Comparison of ENCODE assay signal across 1 cellular context in the genomic region with DNA sequence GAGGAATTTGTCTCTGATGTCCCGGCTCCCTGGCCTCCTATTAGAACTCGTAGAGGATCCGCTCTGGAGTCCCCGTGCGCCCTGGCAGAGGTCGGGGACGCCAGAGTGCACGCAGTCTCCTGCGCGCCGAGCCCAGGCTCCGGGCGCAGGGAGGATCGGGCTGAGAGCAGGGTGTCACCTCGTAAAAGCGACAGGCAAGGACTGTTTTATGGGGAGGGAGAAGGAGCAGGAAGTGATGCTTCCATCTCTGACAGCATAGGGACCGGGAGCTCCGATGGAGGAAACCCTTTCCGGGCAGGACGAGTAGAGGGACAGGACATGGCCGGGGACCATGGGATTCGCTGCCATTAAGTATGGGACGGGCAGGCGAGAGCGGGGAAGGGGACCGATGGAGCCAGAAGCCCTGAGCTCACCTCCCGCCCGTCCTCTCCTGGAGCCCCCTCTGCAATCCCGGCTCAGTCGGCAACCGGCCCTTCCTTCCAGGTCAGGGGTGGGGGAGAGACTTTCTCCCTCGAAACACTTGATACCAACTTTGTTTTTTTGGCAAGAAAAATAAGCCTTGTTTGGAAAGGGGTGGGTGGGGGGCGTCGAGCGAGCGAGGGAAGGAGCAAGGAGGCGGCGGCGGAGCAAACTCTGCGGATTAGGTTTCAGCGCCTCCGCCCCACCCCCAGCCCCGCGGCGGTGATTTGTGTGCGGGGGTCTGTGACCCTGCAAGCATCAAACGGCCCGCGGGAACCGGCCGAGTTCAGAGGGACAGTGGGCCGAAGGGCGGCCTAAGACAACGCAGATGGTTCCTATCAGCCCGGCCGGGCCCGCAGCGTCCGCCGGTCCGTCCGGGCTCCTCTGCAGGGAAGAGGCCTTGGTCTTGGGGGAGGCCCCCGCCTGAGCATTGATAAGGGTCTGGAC.
TF ChIP-seq lines count a peak whose summit lies in the region.

No MANE protein-coding gene starts in this region.

TF ChIP-seq in IMR-90, 13 proteins besides CTCF, POLR2A, EP300 and RAD21:
- TF ChIP-seq NFE2L2 (IDR thresholded peaks at IDR 0.05; ENCODE audit: low read depth, low read length) (no peak), BHLHE40 (IDR thresholded peaks at IDR 0.05; ENCODE audit: low read depth, low read length) (no peak), MXI1 (IDR thresholded peaks at IDR 0.05; ENCODE audit: borderline replicate concordance, low read depth, low read length) (no peak), FOS (IDR thresholded peaks at IDR 0.05; ENCODE audit: low read depth, low read length) (no peak), MAZ (IDR thresholded peaks at IDR 0.05; ENCODE audit: borderline replicate concordance, low read depth, low read length) (no peak), RCOR1 (IDR thresholded peaks at IDR 0.05; ENCODE audit: insufficient replicate concordance, low read length) (no peak), RFX5 (IDR thresholded peaks at IDR 0.05; ENCODE audit: low read depth, low read length) (no peak), MAFK (IDR thresholded peaks at IDR 0.05; ENCODE audit: low read depth, low read length) (no peak), SMC3 (IDR thresholded peaks at IDR 0.05; ENCODE audit: low read depth, low read length) (no peak), CEBPB (IDR thresholded peaks at IDR 0.05; ENCODE audit: low read depth, low read length) (no peak), CHD1 (IDR thresholded peaks at IDR 0.05; ENCODE audit: low read depth, low read length) (no peak)
- TF ChIP-seq, protein P1, sequence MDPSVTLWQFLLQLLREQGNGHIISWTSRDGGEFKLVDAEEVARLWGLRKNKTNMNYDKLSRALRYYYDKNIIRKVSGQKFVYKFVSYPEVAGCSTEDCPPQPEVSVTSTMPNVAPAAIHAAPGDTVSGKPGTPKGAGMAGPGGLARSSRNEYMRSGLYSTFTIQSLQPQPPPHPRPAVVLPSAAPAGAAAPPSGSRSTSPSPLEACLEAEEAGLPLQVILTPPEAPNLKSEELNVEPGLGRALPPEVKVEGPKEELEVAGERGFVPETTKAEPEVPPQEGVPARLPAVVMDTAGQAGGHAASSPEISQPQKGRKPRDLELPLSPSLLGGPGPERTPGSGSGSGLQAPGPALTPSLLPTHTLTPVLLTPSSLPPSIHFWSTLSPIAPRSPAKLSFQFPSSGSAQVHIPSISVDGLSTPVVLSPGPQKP (IDR thresholded peaks at IDR 0.05; ENCODE audit: borderline replicate concordance, low read depth, low read length): no peak
- TF ChIP-seq, protein P2, sequence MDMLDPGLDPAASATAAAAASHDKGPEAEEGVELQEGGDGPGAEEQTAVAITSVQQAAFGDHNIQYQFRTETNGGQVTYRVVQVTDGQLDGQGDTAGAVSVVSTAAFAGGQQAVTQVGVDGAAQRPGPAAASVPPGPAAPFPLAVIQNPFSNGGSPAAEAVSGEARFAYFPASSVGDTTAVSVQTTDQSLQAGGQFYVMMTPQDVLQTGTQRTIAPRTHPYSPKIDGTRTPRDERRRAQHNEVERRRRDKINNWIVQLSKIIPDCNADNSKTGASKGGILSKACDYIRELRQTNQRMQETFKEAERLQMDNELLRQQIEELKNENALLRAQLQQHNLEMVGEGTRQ (IDR thresholded peaks at IDR 0.05; ENCODE audit: low read depth, low read length): no peak
